In genomic region chr10:130112821-130113220, GRCh38 we compare ENCODE assay signal across 20 cellular contexts. TPM values are rescaled to one million over a fixed set of nuclear protein-coding genes. Genes with fewer than 3 reads are reported as not detected.
DNase-seq lines count a peak whose midpoint lies in the region; ATAC-seq and TF ChIP-seq lines count a peak whose summit lies in the region.
"Had no signal": no experiment of that assay in that cellular context is flagged by ENCODE, and none has a peak within 500 bp of the region (broad histone marks: within the 10 kb centered on the region; RNA-seq: fewer than 3 reads in every experiment).

No MANE protein-coding gene starts in this region.

- H3K4me3 ChIP-seq in CD4-positive, CD25-positive, alpha-beta regulatory T cell (ENCODE audit: low read depth, low read length), result peak overlapping the region; percentile 26
- H3K4me3 ChIP-seq in HEK293 (ENCODE audit: low read depth, low read length), result no peak overlapping the region
- H3K4me3 ChIP-seq in ascending aorta, result no peak overlapping the region
- H3K4me3 ChIP-seq: SJCRH30 had no signal

- no peaks in the 10 kb centered on the region for H3K27me3 ChIP-seq in CD4-positive, CD25-positive, alpha-beta regulatory T cell (ENCODE audit: control insufficient read depth, insufficient read depth, low read length)
- no peaks in the 10 kb centered on the region for H3K27me3 ChIP-seq in ascending aorta
- H3K27me3 ChIP-seq: BE2C, MG63, SJCRH30 had no signal

- TF ChIP-seq CTCF in HEK293 (tag by site-specific recombination; IDR thresholded peaks at IDR 0.05) (no peak), nephron (IDR thresholded peaks at IDR 0.05; ENCODE audit: unreplicated experiment in 3 of 3) (no peak), ascending aorta (IDR thresholded peaks at IDR 0.05) (no peak)

- POLR2A ChIA-PET in HEK293 (lab: Yijun Ruan, JAX), result no interaction called here

- no peak overlapping the region for H3K27ac ChIP-seq in CD4-positive, CD25-positive, alpha-beta regulatory T cell (ENCODE audit: insufficient read depth, low read length, poor library complexity, severe bottlenecking)
- H3K27ac ChIP-seq in HEK293 (ENCODE audit: extremely low read depth, low read depth, low read length) (no peak overlapping the region), ascending aorta (no peak overlapping the region)
- H3K27ac ChIP-seq: SJCRH30 had no signal

- ATAC-seq in activated T-cell treated with anti-CD3 and anti-CD28 coated beads, Interleukin-2, amount 50 U/mL, for 4 hours, result no peak
- ATAC-seq in CD4-positive, CD25-positive, alpha-beta regulatory T cell (ENCODE audit: low read depth in 2 of 2), result no peak

- H3K36me3 ChIP-seq in CD4-positive, CD25-positive, alpha-beta regulatory T cell (ENCODE audit: control insufficient read depth, insufficient read depth, low read length), result no peaks in the 10 kb centered on the region
- H3K36me3 ChIP-seq in HEK293 (ENCODE audit: control insufficient read depth in 2 of 2, insufficient read depth in 1 of 2, low read length in 2 of 2), result peaks cover 0 to 3% of the 10 kb centered on the region in 2 experiments; a peak in 1 of 3 replicates
- peaks cover 0 to 3% of the 10 kb centered on the region in 2 donors for H3K36me3 ChIP-seq in ascending aorta
- H3K36me3 ChIP-seq: BE2C, MG63, SJCRH30 had no signal

- intact Hi-C loops in ascending aorta (cut with DNase I), result no loop called here

- no peaks in the 10 kb centered on the region for H3K9me3 ChIP-seq in CD4-positive, CD25-positive, alpha-beta regulatory T cell (ENCODE audit: control insufficient read depth in 2 of 2, low read length in 2 of 2)
- H3K9me3 ChIP-seq in HEK293 (ENCODE audit: control insufficient read depth, insufficient read depth, low read depth, low read length) (no peaks in the 10 kb centered on the region), ascending aorta (peaks cover 0 to 3% of the 10 kb centered on the region in 2 donors)
- H3K9me3 ChIP-seq: BE2C, MG63, SJCRH30 had no signal

- H3K27ac Mint-ChIP-seq in CD4-positive, CD25-positive, alpha-beta regulatory T cell, result no peak overlapping the region
- H3K27ac Mint-ChIP-seq in nephron, result no peak overlapping the region

- peaks cover 23% of the 10 kb centered on the region for H3K4me1 ChIP-seq in CD4-positive, CD25-positive, alpha-beta regulatory T cell (ENCODE audit: control insufficient read depth, insufficient read depth, low read length, poor library complexity, severe bottlenecking)
- H3K4me1 ChIP-seq in HEK293 (ENCODE audit: control insufficient read depth, insufficient read depth, low read length) (no peaks in the 10 kb centered on the region), ascending aorta (peaks cover 6 to 16% of the 10 kb centered on the region in 2 donors)
- H3K4me1 ChIP-seq: BE2C, SJCRH30 had no signal

- CTCF ChIA-PET in HEK293 (lab: Yijun Ruan, JAX), result no interaction called here

- H3K9me3 Mint-ChIP-seq in activated T-cell treated with anti-CD3 and anti-CD28 coated beads, Interleukin-2, amount 50 U/mL, for 4 hours, result peaks cover 7% of the 10 kb centered on the region
- H3K9me3 Mint-ChIP-seq in CD4-positive, CD25-positive, alpha-beta regulatory T cell, result peaks cover 0 to 8% (median 2%) of the 10 kb centered on the region in 7 donors
- H3K9me3 Mint-ChIP-seq in nephron, result peaks cover 15% of the 10 kb centered on the region

- peak overlapping the region; percentile 94 for H3K4me3 Mint-ChIP-seq in activated T-cell treated with anti-CD3 and anti-CD28 coated beads, Interleukin-2, amount 50 U/mL, for 4 hours
- peak overlapping the region in 2 of 4 donors; percentile 16 to 99 for H3K4me3 Mint-ChIP-seq in CD4-positive, CD25-positive, alpha-beta regulatory T cell
- peak overlapping the region; percentile 7 to 89 (median 35) for H3K4me3 Mint-ChIP-seq in nephron

- no peaks in the 10 kb centered on the region for H3K36me3 Mint-ChIP-seq in activated T-cell treated with anti-CD3 and anti-CD28 coated beads, Interleukin-2, amount 50 U/mL, for 4 hours (ENCODE audit: insufficient read depth)
- peaks cover 4% of the 10 kb centered on the region for H3K36me3 Mint-ChIP-seq in CD4-positive, CD25-positive, alpha-beta regulatory T cell
- H3K36me3 Mint-ChIP-seq in nephron (ENCODE audit: low read depth), result peaks cover 5% of the 10 kb centered on the region

- peaks cover 39% of the 10 kb centered on the region for H3K4me1 Mint-ChIP-seq in activated T-cell treated with anti-CD3 and anti-CD28 coated beads, Interleukin-2, amount 50 U/mL, for 4 hours (ENCODE audit: low read depth)
- H3K4me1 Mint-ChIP-seq in CD4-positive, CD25-positive, alpha-beta regulatory T cell, result peaks cover 6 to 42% (median 28%) of the 10 kb centered on the region in 4 donors
- peaks cover 22% of the 10 kb centered on the region for H3K4me1 Mint-ChIP-seq in nephron

- H3K27me3 Mint-ChIP-seq in activated T-cell treated with anti-CD3 and anti-CD28 coated beads, Interleukin-2, amount 50 U/mL, for 4 hours (ENCODE audit: low read depth), result no peaks in the 10 kb centered on the region
- peaks cover 5% of the 10 kb centered on the region for H3K27me3 Mint-ChIP-seq in CD4-positive, CD25-positive, alpha-beta regulatory T cell
- no peaks in the 10 kb centered on the region for H3K27me3 Mint-ChIP-seq in nephron (ENCODE audit: low read depth)
- H3K27me3 Mint-ChIP-seq: CD4-positive, alpha-beta memory T cell had no signal

- DNase-seq in activated T-cell treated with anti-CD3 and anti-CD28 coated beads, Interleukin-2, amount 50 U/mL, for 4 hours, result no peak
- DNase-seq in activated T-cell treated with anti-CD3 and anti-CD28 coated beads, Interleukin-2, amount 50 U/mL, for 1 hour, result no peak
- no peak for DNase-seq in CD4-positive, CD25-positive, alpha-beta regulatory T cell
- DNase-seq in DMS114 treated with DMSO at 0.1 percent for 48 hours (lab: John Stamatoyannopoulos, UW; ENCODE audit: unreplicated experiment), result no peak
- no peak for DNase-seq in ascending aorta (ENCODE audit: low spot score in 2 of 2)
- DNase-seq: BE2C; CD4-positive, alpha-beta memory T cell; DMS153; GDM1; MG63; NCI-H1417; NCI-H1694 treated with DMSO at 0.1 percent for 48 hours; NCI-H2081 treated with DMSO at 0.1 percent for 48 hours; NCI-H2171 treated with DMSO at 0.1 percent for 48 hours; NCI-H524 treated with DMSO at 0.1 percent for 48 hours; NCI-H82; OCI-M1; SJCRH30 had no signal

TF ChIP-seq in HEK293, 187 proteins besides CTCF, POLR2A, EP300 and RAD21:
- TF ChIP-seq GLI2 (tag by site-specific recombination; IDR thresholded peaks at IDR 0.05; ENCODE audit: borderline replicate concordance, low read depth), result no peak
- TF ChIP-seq ZNF549 (tag by site-specific recombination; IDR thresholded peaks at IDR 0.05), result peak; percentile 30; the same call in 1 of the 2 replicates
TF ChIP-seq in HEK293: peak in this region for 1.

RNA-seq across cellular contexts. Expression of gene C10orf143, which starts 2.2 kb away (rescaled TPM):
- 1 to 10 TPM; 3.0 to 4.5 (median 4.2) TPM for total RNA-seq in activated T-cell treated with anti-CD3 and anti-CD28 coated beads, Interleukin-2, amount 50 U/mL, for 4 hours
- 7.7 TPM for total RNA-seq in CD4-positive, CD25-positive, alpha-beta regulatory T cell
- 10 to 100 TPM; 20.2 to 28.9 (median 24.1) TPM for polyA plus RNA-seq in CD4-positive, CD25-positive, alpha-beta regulatory T cell
- 0.11 TPM for total RNA-seq in ascending aorta

RNA-seq across cellular contexts. Expression of gene GLRX3, which starts 23.4 kb away (rescaled TPM):
- 100 to 1,000 TPM; 170 to 178 (median 172) TPM for total RNA-seq in activated T-cell treated with anti-CD3 and anti-CD28 coated beads, Interleukin-2, amount 50 U/mL, for 4 hours
- 41.4 TPM for total RNA-seq in CD4-positive, CD25-positive, alpha-beta regulatory T cell
- 100 to 1,000 TPM in 1 of 4 donors, 10 to 100 TPM in 3; 79.5 to 123 (median 98.2) TPM for polyA plus RNA-seq in CD4-positive, CD25-positive, alpha-beta regulatory T cell
- total RNA-seq in ascending aorta, result 30.7 TPM
